Comparison of ENCODE assay signal across 1 cellular context in the genomic region with DNA sequence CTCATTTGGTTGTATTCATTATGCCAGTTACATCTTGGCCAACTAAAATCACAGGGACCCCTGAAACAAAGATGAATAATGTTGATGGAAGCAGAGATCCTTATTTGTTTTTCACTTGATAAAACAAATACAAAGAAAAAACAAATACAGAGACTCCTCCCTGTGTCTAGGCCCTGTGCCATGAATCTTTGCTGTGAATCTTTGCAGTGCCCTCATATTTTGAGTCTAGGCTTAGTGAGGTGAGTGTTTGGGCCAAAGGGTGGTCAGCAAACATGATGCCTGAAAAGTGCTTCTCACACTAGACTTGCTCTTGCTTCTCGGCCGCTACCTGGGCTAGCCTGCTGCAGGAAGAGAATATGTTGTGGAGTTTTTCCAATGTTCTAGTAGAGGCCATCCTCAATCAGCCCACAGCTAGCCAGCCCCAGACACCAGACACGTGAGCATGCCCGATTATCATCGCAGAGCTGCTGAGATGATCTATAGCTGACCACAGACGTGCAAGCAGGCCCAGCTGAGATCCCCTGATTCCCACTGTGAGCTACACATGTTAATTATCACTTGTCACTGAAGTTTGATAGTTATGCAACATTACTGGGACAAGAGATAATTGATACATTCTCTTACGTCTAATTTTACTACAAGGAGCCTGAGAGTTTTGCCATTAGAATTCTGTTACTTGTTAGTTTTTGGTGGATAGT.
TF ChIP-seq lines count a peak whose summit lies in the region.

No MANE protein-coding gene starts in this region.

TF ChIP-seq in K562, 482 proteins besides CTCF, POLR2A, EP300 and RAD21 (continued from another document and continues in another):
- TF ChIP-seq, protein P1, sequence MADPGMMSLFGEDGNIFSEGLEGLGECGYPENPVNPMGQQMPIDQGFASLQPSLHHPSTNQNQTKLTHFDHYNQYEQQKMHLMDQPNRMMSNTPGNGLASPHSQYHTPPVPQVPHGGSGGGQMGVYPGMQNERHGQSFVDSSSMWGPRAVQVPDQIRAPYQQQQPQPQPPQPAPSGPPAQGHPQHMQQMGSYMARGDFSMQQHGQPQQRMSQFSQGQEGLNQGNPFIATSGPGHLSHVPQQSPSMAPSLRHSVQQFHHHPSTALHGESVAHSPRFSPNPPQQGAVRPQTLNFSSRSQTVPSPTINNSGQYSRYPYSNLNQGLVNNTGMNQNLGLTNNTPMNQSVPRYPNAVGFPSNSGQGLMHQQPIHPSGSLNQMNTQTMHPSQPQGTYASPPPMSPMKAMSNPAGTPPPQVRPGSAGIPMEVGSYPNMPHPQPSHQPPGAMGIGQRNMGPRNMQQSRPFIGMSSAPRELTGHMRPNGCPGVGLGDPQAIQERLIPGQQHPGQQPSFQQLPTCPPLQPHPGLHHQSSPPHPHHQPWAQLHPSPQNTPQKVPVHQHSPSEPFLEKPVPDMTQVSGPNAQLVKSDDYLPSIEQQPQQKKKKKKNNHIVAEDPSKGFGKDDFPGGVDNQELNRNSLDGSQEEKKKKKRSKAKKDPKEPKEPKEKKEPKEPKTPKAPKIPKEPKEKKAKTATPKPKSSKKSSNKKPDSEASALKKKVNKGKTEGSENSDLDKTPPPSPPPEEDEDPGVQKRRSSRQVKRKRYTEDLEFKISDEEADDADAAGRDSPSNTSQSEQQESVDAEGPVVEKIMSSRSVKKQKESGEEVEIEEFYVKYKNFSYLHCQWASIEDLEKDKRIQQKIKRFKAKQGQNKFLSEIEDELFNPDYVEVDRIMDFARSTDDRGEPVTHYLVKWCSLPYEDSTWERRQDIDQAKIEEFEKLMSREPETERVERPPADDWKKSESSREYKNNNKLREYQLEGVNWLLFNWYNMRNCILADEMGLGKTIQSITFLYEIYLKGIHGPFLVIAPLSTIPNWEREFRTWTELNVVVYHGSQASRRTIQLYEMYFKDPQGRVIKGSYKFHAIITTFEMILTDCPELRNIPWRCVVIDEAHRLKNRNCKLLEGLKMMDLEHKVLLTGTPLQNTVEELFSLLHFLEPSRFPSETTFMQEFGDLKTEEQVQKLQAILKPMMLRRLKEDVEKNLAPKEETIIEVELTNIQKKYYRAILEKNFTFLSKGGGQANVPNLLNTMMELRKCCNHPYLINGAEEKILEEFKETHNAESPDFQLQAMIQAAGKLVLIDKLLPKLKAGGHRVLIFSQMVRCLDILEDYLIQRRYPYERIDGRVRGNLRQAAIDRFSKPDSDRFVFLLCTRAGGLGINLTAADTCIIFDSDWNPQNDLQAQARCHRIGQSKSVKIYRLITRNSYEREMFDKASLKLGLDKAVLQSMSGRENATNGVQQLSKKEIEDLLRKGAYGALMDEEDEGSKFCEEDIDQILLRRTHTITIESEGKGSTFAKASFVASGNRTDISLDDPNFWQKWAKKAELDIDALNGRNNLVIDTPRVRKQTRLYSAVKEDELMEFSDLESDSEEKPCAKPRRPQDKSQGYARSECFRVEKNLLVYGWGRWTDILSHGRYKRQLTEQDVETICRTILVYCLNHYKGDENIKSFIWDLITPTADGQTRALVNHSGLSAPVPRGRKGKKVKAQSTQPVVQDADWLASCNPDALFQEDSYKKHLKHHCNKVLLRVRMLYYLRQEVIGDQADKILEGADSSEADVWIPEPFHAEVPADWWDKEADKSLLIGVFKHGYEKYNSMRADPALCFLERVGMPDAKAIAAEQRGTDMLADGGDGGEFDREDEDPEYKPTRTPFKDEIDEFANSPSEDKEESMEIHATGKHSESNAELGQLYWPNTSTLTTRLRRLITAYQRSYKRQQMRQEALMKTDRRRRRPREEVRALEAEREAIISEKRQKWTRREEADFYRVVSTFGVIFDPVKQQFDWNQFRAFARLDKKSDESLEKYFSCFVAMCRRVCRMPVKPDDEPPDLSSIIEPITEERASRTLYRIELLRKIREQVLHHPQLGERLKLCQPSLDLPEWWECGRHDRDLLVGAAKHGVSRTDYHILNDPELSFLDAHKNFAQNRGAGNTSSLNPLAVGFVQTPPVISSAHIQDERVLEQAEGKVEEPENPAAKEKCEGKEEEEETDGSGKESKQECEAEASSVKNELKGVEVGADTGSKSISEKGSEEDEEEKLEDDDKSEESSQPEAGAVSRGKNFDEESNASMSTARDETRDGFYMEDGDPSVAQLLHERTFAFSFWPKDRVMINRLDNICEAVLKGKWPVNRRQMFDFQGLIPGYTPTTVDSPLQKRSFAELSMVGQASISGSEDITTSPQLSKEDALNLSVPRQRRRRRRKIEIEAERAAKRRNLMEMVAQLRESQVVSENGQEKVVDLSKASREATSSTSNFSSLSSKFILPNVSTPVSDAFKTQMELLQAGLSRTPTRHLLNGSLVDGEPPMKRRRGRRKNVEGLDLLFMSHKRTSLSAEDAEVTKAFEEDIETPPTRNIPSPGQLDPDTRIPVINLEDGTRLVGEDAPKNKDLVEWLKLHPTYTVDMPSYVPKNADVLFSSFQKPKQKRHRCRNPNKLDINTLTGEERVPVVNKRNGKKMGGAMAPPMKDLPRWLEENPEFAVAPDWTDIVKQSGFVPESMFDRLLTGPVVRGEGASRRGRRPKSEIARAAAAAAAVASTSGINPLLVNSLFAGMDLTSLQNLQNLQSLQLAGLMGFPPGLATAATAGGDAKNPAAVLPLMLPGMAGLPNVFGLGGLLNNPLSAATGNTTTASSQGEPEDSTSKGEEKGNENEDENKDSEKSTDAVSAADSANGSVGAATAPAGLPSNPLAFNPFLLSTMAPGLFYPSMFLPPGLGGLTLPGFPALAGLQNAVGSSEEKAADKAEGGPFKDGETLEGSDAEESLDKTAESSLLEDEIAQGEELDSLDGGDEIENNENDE (IDR thresholded peaks at IDR 0.05; ENCODE audit: low read depth, low read length) = no peak
- TF ChIP-seq, protein P2, sequence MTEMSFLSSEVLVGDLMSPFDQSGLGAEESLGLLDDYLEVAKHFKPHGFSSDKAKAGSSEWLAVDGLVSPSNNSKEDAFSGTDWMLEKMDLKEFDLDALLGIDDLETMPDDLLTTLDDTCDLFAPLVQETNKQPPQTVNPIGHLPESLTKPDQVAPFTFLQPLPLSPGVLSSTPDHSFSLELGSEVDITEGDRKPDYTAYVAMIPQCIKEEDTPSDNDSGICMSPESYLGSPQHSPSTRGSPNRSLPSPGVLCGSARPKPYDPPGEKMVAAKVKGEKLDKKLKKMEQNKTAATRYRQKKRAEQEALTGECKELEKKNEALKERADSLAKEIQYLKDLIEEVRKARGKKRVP (CRISPR knock-in tag; IDR thresholded peaks at IDR 0.05) = no peak
- TF ChIP-seq, protein P3, sequence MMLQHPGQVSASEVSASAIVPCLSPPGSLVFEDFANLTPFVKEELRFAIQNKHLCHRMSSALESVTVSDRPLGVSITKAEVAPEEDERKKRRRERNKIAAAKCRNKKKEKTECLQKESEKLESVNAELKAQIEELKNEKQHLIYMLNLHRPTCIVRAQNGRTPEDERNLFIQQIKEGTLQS (IDR thresholded peaks at IDR 0.05) = peak; percentile 55
- TF ChIP-seq, protein P3 (CRISPR knock-in tag; conservative IDR thresholded peaks at IDR 0.05) = no peak
- TF ChIP-seq, protein P4, sequence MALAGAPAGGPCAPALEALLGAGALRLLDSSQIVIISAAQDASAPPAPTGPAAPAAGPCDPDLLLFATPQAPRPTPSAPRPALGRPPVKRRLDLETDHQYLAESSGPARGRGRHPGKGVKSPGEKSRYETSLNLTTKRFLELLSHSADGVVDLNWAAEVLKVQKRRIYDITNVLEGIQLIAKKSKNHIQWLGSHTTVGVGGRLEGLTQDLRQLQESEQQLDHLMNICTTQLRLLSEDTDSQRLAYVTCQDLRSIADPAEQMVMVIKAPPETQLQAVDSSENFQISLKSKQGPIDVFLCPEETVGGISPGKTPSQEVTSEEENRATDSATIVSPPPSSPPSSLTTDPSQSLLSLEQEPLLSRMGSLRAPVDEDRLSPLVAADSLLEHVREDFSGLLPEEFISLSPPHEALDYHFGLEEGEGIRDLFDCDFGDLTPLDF (CRISPR knock-in tag; IDR thresholded peaks at IDR 0.05) = no peak
- TF ChIP-seq SMAD1 (IDR thresholded peaks at IDR 0.05; ENCODE audit: low read depth, low read length, partially characterized antibody) (no peak), ZNF316 (IDR thresholded peaks at IDR 0.05) (no peak), TEAD1 (CRISPR knock-in tag; IDR thresholded peaks at IDR 0.05) (peak in 1 of 2 experiments; percentile 66; a peak in 1 of 4 replicates), CREM (IDR thresholded peaks at IDR 0.05; ENCODE audit: low read depth) (peak; percentile 67), ZSCAN29 (IDR thresholded peaks at IDR 0.05) (no peak), ATF7 (IDR thresholded peaks at IDR 0.05) (0 out of 2 replicates have a peak, but pooled peaks have one; percentile 52), ZFPM2 (CRISPR knock-in tag; IDR thresholded peaks at IDR 0.05) (no peak), CBFA2T2 (conservative IDR thresholded peaks at IDR 0.05) (peak; percentile 84), LEF1 (IDR thresholded peaks at IDR 0.05) (peak; percentile 76), PURB (CRISPR knock-in tag; IDR thresholded peaks at IDR 0.05; ENCODE audit: low read depth) (no peak), PHB2 (IDR thresholded peaks at IDR 0.05; ENCODE audit: low read depth) (no peak), NUFIP1 (IDR thresholded peaks at IDR 0.05; ENCODE audit: partially characterized antibody) (no peak), FOXP1 (CRISPR knock-in tag; IDR thresholded peaks at IDR 0.05) (no peak), NEUROD1 (IDR thresholded peaks at IDR 0.05; ENCODE audit: borderline replicate concordance, low read depth, low read length, partially characterized antibody) (peak; percentile 30), FOXM1 (IDR thresholded peaks at IDR 0.05; ENCODE audit: low read depth) (no peak; the same call in 1 of the 2 replicates), FOXM1 (CRISPR knock-in tag; IDR thresholded peaks at IDR 0.05; ENCODE audit: low read depth) (no peak), ZNF143 (CRISPR knock-in tag; IDR thresholded peaks at IDR 0.05) (no peak), KDM1A (IDR thresholded peaks at IDR 0.05) (peak; percentile 63 to 70; a peak in 2 of 4 replicates), HNRNPL (IDR thresholded peaks at IDR 0.05; ENCODE audit: low read depth, low read length) (no peak), NCOR1 (IDR thresholded peaks at IDR 0.05) (peak; percentile 85), KAT2B (IDR thresholded peaks at IDR 0.05; ENCODE audit: low read depth, low read length) (no peak), MCM5 (IDR thresholded peaks at IDR 0.05; ENCODE audit: low read depth) (no peak), SRSF1 (IDR thresholded peaks at IDR 0.05; ENCODE audit: low read depth, low read length) (no peak), ZBTB8A (IDR thresholded peaks at IDR 0.05; ENCODE audit: partially characterized antibody) (no peak), MIER1 (IDR thresholded peaks at IDR 0.05; ENCODE audit: low read depth) (no peak), ARID2 (IDR thresholded peaks at IDR 0.05) (no peak), MYBL2 (IDR thresholded peaks at IDR 0.05; ENCODE audit: low read depth) (no peak), MYBL2 (CRISPR knock-in tag; IDR thresholded peaks at IDR 0.05; ENCODE audit: borderline replicate concordance) (no peak)
- TF ChIP-seq, protein P5, sequence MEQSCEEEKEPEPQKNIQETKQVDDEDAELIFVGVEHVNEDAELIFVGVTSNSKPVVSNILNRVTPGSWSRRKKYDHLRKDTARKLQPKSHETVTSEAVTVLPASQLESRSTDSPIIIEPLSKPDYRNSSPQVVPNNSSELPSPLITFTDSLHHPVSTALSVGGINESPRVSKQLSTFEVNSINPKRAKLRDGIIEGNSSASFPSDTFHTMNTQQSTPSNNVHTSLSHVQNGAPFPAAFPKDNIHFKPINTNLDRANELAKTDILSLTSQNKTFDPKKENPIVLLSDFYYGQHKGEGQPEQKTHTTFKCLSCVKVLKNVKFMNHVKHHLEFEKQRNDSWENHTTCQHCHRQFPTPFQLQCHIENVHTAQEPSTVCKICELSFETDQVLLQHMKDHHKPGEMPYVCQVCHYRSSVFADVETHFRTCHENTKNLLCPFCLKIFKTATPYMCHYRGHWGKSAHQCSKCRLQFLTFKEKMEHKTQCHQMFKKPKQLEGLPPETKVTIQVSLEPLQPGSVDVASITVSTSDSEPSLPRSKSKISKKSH (CRISPR knock-in tag; IDR thresholded peaks at IDR 0.05) = no peak
- TF ChIP-seq, protein P6, sequence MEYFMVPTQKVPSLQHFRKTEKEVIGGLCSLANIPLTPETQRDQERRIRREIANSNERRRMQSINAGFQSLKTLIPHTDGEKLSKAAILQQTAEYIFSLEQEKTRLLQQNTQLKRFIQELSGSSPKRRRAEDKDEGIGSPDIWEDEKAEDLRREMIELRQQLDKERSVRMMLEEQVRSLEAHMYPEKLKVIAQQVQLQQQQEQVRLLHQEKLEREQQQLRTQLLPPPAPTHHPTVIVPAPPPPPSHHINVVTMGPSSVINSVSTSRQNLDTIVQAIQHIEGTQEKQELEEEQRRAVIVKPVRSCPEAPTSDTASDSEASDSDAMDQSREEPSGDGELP (CRISPR knock-in tag; IDR thresholded peaks at IDR 0.05; ENCODE audit: borderline replicate concordance) = peak; percentile 94
- TF ChIP-seq, protein P7, sequence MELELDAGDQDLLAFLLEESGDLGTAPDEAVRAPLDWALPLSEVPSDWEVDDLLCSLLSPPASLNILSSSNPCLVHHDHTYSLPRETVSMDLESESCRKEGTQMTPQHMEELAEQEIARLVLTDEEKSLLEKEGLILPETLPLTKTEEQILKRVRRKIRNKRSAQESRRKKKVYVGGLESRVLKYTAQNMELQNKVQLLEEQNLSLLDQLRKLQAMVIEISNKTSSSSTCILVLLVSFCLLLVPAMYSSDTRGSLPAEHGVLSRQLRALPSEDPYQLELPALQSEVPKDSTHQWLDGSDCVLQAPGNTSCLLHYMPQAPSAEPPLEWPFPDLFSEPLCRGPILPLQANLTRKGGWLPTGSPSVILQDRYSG (tag; conservative IDR thresholded peaks at IDR 0.05; ENCODE audit: low read depth) = no peak
